11 cellular contexts compared by ENCODE assay signal in the genomic region with DNA sequence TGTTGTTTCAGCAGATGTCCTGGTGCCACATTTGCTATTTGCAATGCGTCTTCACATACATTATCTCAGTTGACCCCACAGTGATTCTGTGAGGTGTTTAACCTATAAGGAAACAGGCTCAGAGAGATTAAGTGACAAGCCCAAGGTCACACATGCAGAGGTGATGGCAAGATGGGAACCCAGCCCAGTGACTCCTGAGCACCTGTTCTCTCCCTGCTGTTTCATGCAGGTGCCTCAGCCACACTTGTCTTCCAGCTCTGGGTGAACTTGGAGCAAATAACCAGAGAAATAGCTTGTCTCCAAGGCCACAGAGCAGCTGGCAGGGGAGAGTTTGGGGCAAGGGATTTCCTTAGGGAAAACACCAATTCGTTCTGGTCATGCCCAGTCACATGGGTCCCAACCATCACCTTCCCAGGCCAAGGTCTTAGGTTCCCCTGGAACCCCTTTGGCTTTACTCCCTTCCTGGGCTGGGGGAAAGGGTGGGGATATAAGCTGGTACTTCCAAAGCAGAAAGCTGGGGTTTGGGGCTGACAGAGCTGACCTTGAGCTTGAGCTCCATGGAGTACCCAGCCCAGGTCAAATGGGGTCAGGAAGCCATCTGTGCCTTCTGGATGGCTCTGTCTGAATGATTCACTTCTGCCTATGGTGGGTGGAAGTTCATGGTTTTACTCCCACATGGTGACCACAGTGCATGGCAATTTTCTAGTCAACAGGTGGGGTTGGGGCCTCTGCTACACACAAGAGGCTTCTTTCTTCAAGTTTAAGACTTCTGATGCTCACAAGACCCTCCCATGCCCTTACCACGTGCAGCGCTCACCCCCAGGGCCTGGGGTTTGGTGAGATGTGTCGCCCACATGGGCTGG. TPM values are rescaled to one million over a fixed set of nuclear protein-coding genes. Genes with fewer than 3 reads are reported as not detected.
A peak's percentile ranks its signal among the peaks of the same experiment; 100 is the strongest.
DNase-seq lines count a peak whose midpoint lies in the region; ATAC-seq and TF ChIP-seq lines count a peak whose summit lies in the region.
"Had no signal": no experiment of that assay in that cellular context is flagged by ENCODE, and none has a peak within 500 bp of the region (broad histone marks: within the 10 kb centered on the region; RNA-seq: fewer than 3 reads in every experiment).

No MANE protein-coding gene starts in this region.

- H3K4me1 ChIP-seq in thymus (ENCODE audit: control insufficient read depth, insufficient read depth, low read length): peaks cover 28% of the 10 kb centered on the region

- TF ChIP-seq CTCF in NB4 (IDR thresholded peaks at IDR 0.05; ENCODE audit: low read depth, low read length) (no peak), mesothelial cell of epicardium (IDR thresholded peaks at IDR 0.05; ENCODE audit: unreplicated experiment) (no peak)

- H3K27me3 Mint-ChIP-seq in activated naive CD8-positive, alpha-beta T cell treated with anti-CD3 and anti-CD28 coated beads for 36 hours: no peaks in the 10 kb centered on the region
- no peaks in the 10 kb centered on the region for H3K27me3 Mint-ChIP-seq in mesothelial cell of epicardium (ENCODE audit: low read depth)
- H3K27me3 Mint-ChIP-seq: effector memory CD8-positive, alpha-beta T cell had no signal

- H3K27ac ChIP-seq in thymus (ENCODE audit: low read depth): peak overlapping the region; percentile 31
- H3K27ac ChIP-seq: VCaP had no signal

- TF ChIP-seq POLR2A in NB4 (IDR thresholded peaks at IDR 0.05; ENCODE audit: extremely low read depth, insufficient read length): no peak

- no peaks in the 10 kb centered on the region for H3K9me3 ChIP-seq in thymus (ENCODE audit: control insufficient read depth)

- H3K4me3 ChIP-seq in NB4 (ENCODE audit: low read depth, low read length) (no peak overlapping the region), thymus (ENCODE audit: low read length) (no peak overlapping the region)

- peaks cover 4% of the 10 kb centered on the region for H3K9me3 Mint-ChIP-seq in activated naive CD8-positive, alpha-beta T cell treated with anti-CD3 and anti-CD28 coated beads for 36 hours
- no peaks in the 10 kb centered on the region for H3K9me3 Mint-ChIP-seq in mesothelial cell of epicardium
- H3K9me3 Mint-ChIP-seq: effector memory CD8-positive, alpha-beta T cell had no signal

- peaks cover 22% of the 10 kb centered on the region for H3K36me3 Mint-ChIP-seq in activated naive CD8-positive, alpha-beta T cell treated with anti-CD3 and anti-CD28 coated beads for 36 hours
- H3K36me3 Mint-ChIP-seq in mesothelial cell of epicardium: no peaks in the 10 kb centered on the region

- peak overlapping the region; percentile 93 for H3K27ac Mint-ChIP-seq in activated naive CD8-positive, alpha-beta T cell treated with anti-CD3 and anti-CD28 coated beads for 36 hours
- no peak overlapping the region for H3K27ac Mint-ChIP-seq in mesothelial cell of epicardium

- ATAC-seq in GM21381 (IDR thresholded peaks at IDR 0.05; ENCODE audit: unreplicated experiment): no peak
- ATAC-seq: effector memory CD8-positive, alpha-beta T cell had no signal

- H3K27me3 ChIP-seq in thymus (ENCODE audit: control insufficient read depth, insufficient read depth): no peaks in the 10 kb centered on the region

- DNase-seq in activated T-cell treated with anti-CD3 and anti-CD28 coated beads for 24 hours (ENCODE audit: low read depth) (peak; percentile 51), NB4 (ENCODE audit: low read depth) (peak; percentile 95), dermis blood vessel endothelial cell (no peak), mesothelial cell of epicardium (ENCODE audit: low spot score in 2 of 2, unreplicated experiment in 2 of 2) (no peak)
- no peak for DNase-seq in activated T-cell treated with anti-CD3 and anti-CD28 coated beads, Interleukin-2, amount 50 U/mL, for 1 hour
- peak; percentile 77 for DNase-seq in activated naive CD8-positive, alpha-beta T cell treated with anti-CD3 and anti-CD28 coated beads for 36 hours
- DNase-seq: effector memory CD8-positive, alpha-beta T cell had no signal

- H3K36me3 ChIP-seq in thymus (ENCODE audit: control insufficient read depth, insufficient read depth): no peaks in the 10 kb centered on the region

- H3K4me3 Mint-ChIP-seq in activated naive CD8-positive, alpha-beta T cell treated with anti-CD3 and anti-CD28 coated beads for 36 hours: peak overlapping the region; percentile 11
- no peak overlapping the region for H3K4me3 Mint-ChIP-seq in mesothelial cell of epicardium
- H3K4me3 Mint-ChIP-seq: effector memory CD8-positive, alpha-beta T cell had no signal

- 60% methylated on average over 5 of the region's 5 CpGs for WGBS in thymus

- H3K4me1 Mint-ChIP-seq in activated naive CD8-positive, alpha-beta T cell treated with anti-CD3 and anti-CD28 coated beads for 36 hours: peaks cover 59% of the 10 kb centered on the region
- peaks cover 17% of the 10 kb centered on the region for H3K4me1 Mint-ChIP-seq in mesothelial cell of epicardium

RNA-seq across cellular contexts. Expression of gene LIPC, which starts 22.4 kb away (rescaled TPM):
- 1 to 10 TPM; 1.5 to 1.8 TPM for total RNA-seq in activated naive CD8-positive, alpha-beta T cell treated with anti-CD3 and anti-CD28 coated beads for 36 hours
- polyA plus RNA-seq in thymus: 2.0 TPM
- total RNA-seq in dermis blood vessel endothelial cell (0.14 and 0.34 TPM in 2 replicates), mesothelial cell of epicardium (not detected in 3 replicates)
- total RNA-seq: MCF 10A had no signal

Comparison
In these comparisons a context has a peak if more than half of its experiments do, and no peak if none do; other contexts are left out.
1. DNase-seq: peak in activated T-cell treated with anti-CD3 and anti-CD28 coated beads for 24 hours (single experiment), NB4 (single experiment) and activated naive CD8-positive, alpha-beta T cell treated with anti-CD3 and anti-CD28 coated beads for 36 hours (single experiment); none in activated T-cell treated with anti-CD3 and anti-CD28 coated beads, Interleukin-2, amount 50 U/mL, for 1 hour (single experiment), dermis blood vessel endothelial cell (single experiment) and mesothelial cell of epicardium (0 of 2).